In genomic region chr15:55799287-55800212, GRCh38 we compare ENCODE assay signal across 9 cellular contexts. TPM values are rescaled to one million over a fixed set of nuclear protein-coding genes. Genes with fewer than 3 reads are reported as not detected.
A peak's percentile ranks its signal among the peaks of the same experiment; 100 is the strongest.
DNase-seq lines count a peak whose midpoint lies in the region; ATAC-seq, FAIRE-seq and TF ChIP-seq lines count a peak whose summit lies in the region.
"Had no signal": no experiment of that assay in that cellular context is flagged by ENCODE, and none has a peak within 500 bp of the region (broad histone marks: within the 10 kb centered on the region; RNA-seq: fewer than 3 reads in every experiment).

No MANE protein-coding gene starts in this region.

- H3K4me3 ChIP-seq in NB4 (ENCODE audit: low read depth, low read length) (no peak overlapping the region), adrenal gland (no peak overlapping the region), liver (ENCODE audit: low read depth in 1 of 3, low read length in 3 of 3) (no peak overlapping the region)

- ATAC-seq in GM21825 (IDR thresholded peaks at IDR 0.05; ENCODE audit: unreplicated experiment) (no peak), GM18870 (IDR thresholded peaks at IDR 0.05; ENCODE audit: unreplicated experiment) (no peak), HG02884 (IDR thresholded peaks at IDR 0.05; ENCODE audit: unreplicated experiment) (no peak)

- TF ChIP-seq CTCF in CD14-positive monocyte (IDR thresholded peaks at IDR 0.05) (peak; percentile 25), NB4 (IDR thresholded peaks at IDR 0.05; ENCODE audit: low read depth, low read length) (peak; percentile 45), adrenal gland (IDR thresholded peaks at IDR 0.05) (peak; percentile 35 to 64 (median 54)), liver (IDR thresholded peaks at IDR 0.05; ENCODE audit: low read depth, low read length, missing input control) (no peak)

- peaks cover 0 to 5% (median 2%) of the 10 kb centered on the region in 7 donors for H3K9me3 Mint-ChIP-seq in CD14-positive monocyte

- H3K27ac ChIP-seq in adrenal gland (no peak overlapping the region), liver (ENCODE audit: low read depth in 1 of 2, low read length in 2 of 2) (no peak overlapping the region)

- H3K27me3 Mint-ChIP-seq in CD14-positive monocyte (ENCODE audit: low read depth in 3 of 3): peaks cover 0 to 6% (median 3%) of the 10 kb centered on the region in 3 donors

- no peaks in the 10 kb centered on the region for H3K4me1 ChIP-seq in adrenal gland (replicated peaks in 1 of 2)
- no peaks in the 10 kb centered on the region for H3K4me1 ChIP-seq in liver (ENCODE audit: control insufficient read depth in 4 of 4, insufficient read depth in 4 of 4, low read length in 3 of 4)

- no peaks in the 10 kb centered on the region for H3K4me1 Mint-ChIP-seq in CD14-positive monocyte
- H3K4me1 Mint-ChIP-seq: activated B cell treated with CpG ODN at 0.5 μM for 24 hours had no signal

- intact Hi-C loops in CD14-positive monocyte (cut with micrococcal nuclease) (no loop called here), adrenal gland (cut with DNase I) (loop anchor here (5.0 kb wide), 1 partner anchor 152 kb away; no protein-coding TSS in a partner anchor)

- no peak overlapping the region for H3K27ac Mint-ChIP-seq in CD14-positive monocyte
- H3K27ac Mint-ChIP-seq: activated B cell treated with CpG ODN at 0.5 μM for 24 hours had no signal

- DNase-seq in CD14-positive monocyte (ENCODE audit: low spot score): no peak
- peak; percentile 15 for DNase-seq in GM12892 (ENCODE audit: insufficient read length)
- DNase-seq in NB4 (ENCODE audit: low read depth): peak; percentile 47
- peak; percentile 20 to 81 (median 48) for DNase-seq in adrenal gland
- DNase-seq: activated B cell treated with CpG ODN at 0.5 μM for 24 hours had no signal

- H3K36me3 ChIP-seq in adrenal gland (replicated peaks in 1 of 2) (no peaks in the 10 kb centered on the region), liver (ENCODE audit: control insufficient read depth in 4 of 4, insufficient read depth in 3 of 4, low read depth in 1 of 4, low read length in 3 of 4) (no peaks in the 10 kb centered on the region)

- no peak for FAIRE-seq in GM12892 (lab: Jason Lieb, UNC)

- WGBS in adrenal gland, 4 donors: 46 to 48% (median 47%) methylated on average over 10 of the region's 10 CpGs
- WGBS in liver: 51% methylated on average over 10 of the region's 10 CpGs

- no peak overlapping the region for H3K9ac ChIP-seq in liver (ENCODE audit: low read depth in 1 of 2, low read length in 2 of 2)

- no peak overlapping the region for H3K4me3 Mint-ChIP-seq in CD14-positive monocyte
- H3K4me3 Mint-ChIP-seq: activated B cell treated with CpG ODN at 0.5 μM for 24 hours had no signal

- no peaks in the 10 kb centered on the region for H3K36me3 Mint-ChIP-seq in CD14-positive monocyte

- peak; percentile 30 to 50 for TF ChIP-seq RAD21 in liver (IDR thresholded peaks at IDR 0.05)

- TF ChIP-seq POLR2A in GM12892 (IDR thresholded peaks at IDR 0.05; ENCODE audit: low read depth, low read length): no peak
- TF ChIP-seq POLR2A in NB4 (IDR thresholded peaks at IDR 0.05; ENCODE audit: extremely low read depth, insufficient read length): no peak
- TF ChIP-seq POLR2A in adrenal gland (IDR thresholded peaks at IDR 0.05): no peak

- H3K9me3 ChIP-seq in adrenal gland (replicated peaks in 1 of 3) (no peaks in the 10 kb centered on the region), liver (ENCODE audit: control insufficient read depth in 4 of 4, low read length in 3 of 4) (no peaks in the 10 kb centered on the region)

- H3K27me3 ChIP-seq in adrenal gland (no peaks in the 10 kb centered on the region), liver (ENCODE audit: control insufficient read depth in 4 of 4, insufficient read depth in 4 of 4, low read length in 3 of 4) (peaks cover 0 to 6% (median 0%) of the 10 kb centered on the region in 4 donors)

TF ChIP-seq in liver, 16 proteins besides CTCF, POLR2A, EP300 and RAD21:
- TF ChIP-seq TAF1 (conservative IDR thresholded peaks at IDR 0.05): no peak
- TF ChIP-seq JUND (IDR thresholded peaks at IDR 0.05): no peak
- peak; percentile 71 for TF ChIP-seq YY1 (IDR thresholded peaks at IDR 0.05)
- TF ChIP-seq FOXA2 (IDR thresholded peaks at IDR 0.05): no peak
- no peak for TF ChIP-seq MAX (IDR thresholded peaks at IDR 0.05)

RNA-seq across cellular contexts. Expression of gene PRTG, which starts 56.6 kb away (rescaled TPM):
- polyA plus RNA-seq in CD14-positive monocyte (not detected), adrenal gland (1 to 10 TPM in 2 of 3 donors, under 1 TPM in 1; 0.40 to 1.8 (median 1.4) TPM), liver (under 1 TPM; 0.05 to 0.17 TPM)
- polyA plus RNA-seq in GM12892 (2012; ENCODE audit: missing spikeins): not detected
- total RNA-seq in adrenal gland (1 to 10 TPM; 2.1 to 3.4 (median 3.0) TPM), liver (1 to 10 TPM in 1 of 2 donors, under 1 TPM in 1; 0.33 to 2.4 TPM)
- total RNA-seq: activated B cell treated with CpG ODN at 0.5 μM for 24 hours had no signal

Comparison
In these comparisons a context has a peak if more than half of its experiments do, and no peak if none do; other contexts are left out.
1. intact Hi-C loops: an anchor here in adrenal gland (5.0 kb wide); none called in CD14-positive monocyte.